Comparison of ENCODE assay signal across 25 cellular contexts in genomic region chr18:39039828-39040227, GRCh38.
"Had no signal": no experiment of that assay in that cellular context is flagged by ENCODE, and none has a peak within 500 bp of the region (broad histone marks: within the 10 kb centered on the region; RNA-seq: fewer than 3 reads in every experiment).

No MANE protein-coding gene starts in this region.

- H3K4me3 ChIP-seq: ascending aorta, cardiac muscle cell, Peyer's patch, SJSA1 had no signal

- DNase-seq: activated CD4-positive, alpha-beta T cell treated with anti-CD3 and anti-CD28 coated beads for 36 hours; activated CD4-positive, alpha-beta T cell treated with anti-CD3 and anti-CD28 coated beads, Interleukin-2, amount 10 ng/mL, durations not matched to agents 7 days and 5 days; activated CD4-positive, alpha-beta T cell treated with anti-CD3 and anti-CD28 coated beads, Interleukin-2, amount 50 U/mL, for 48 hours; activated CD8-positive, alpha-beta T cell treated with anti-CD3 and anti-CD28 coated beads, Interleukin-2, amount 10 ng/mL, durations not matched to agents 7 days and 5 days; activated gamma-delta T cell; activated naive CD4-positive, alpha-beta T cell treated with Interleukin-2 at 50 U/mL for 16 hours; activated naive CD8-positive, alpha-beta T cell treated with anti-CD3 and anti-CD28 coated beads, Interleukin-2, amount 10 ng/mL, durations not matched to agents 7 days and 5 days; activated T-cell treated with anti-CD3 and anti-CD28 coated beads, Interleukin-2, amount 50 U/mL, for 24 hours; amygdala; NCI-H1092 treated with DMSO at 0.1 percent for 48 hours; NCI-H1417; NCI-H187 treated with DMSO at 0.1 percent for 48 hours; NCI-H2081; NCI-H345; NCI-H524 treated with DMSO at 0.1 percent for 48 hours; NCI-H748 treated with DMSO at 0.1 percent for 48 hours; NK-92 treated with Interleukin-12 subunit alpha and Interleukin-12 subunit beta, amount 100 ng/mL, for 24 hours; PC-3; Peyer's patch; RPMI8226; SHP77 treated with DMSO at 0.1 percent for 48 hours; SK-N-SH had no signal
